Comparison of ENCODE assay signal across 8 cellular contexts in genomic region chr12:8390001-8390797, GRCh38.
DNase-seq lines count a peak whose midpoint lies in the region; TF ChIP-seq lines count a peak whose summit lies in the region.
"Not testable (repeated sequence)": the region's sequence is repeated elsewhere in the genome, so short reads cannot be mapped to it uniquely, and the experiment has no call there.

No MANE protein-coding gene starts in this region.

- H3K4me3 ChIP-seq in WERI-Rb-1 (ENCODE audit: low read depth, low read length), result peak overlapping the region; percentile 52

- DNase-seq in AG08395 (ENCODE audit: low spot score), result peak; percentile 7
- DNase-seq in GM13977 (ENCODE audit: low spot score), result peak; percentile 33
- peak; percentile 33 for DNase-seq in NCI-H146 treated with DMSO at 0.1 percent for 48 hours (lab: John Stamatoyannopoulos, UW; ENCODE audit: unreplicated experiment)
- peak; percentile 79 for DNase-seq in WERI-Rb-1
- peak; percentile 14 for DNase-seq in amniotic epithelial cell (ENCODE audit: low read depth)
- peak; percentile 6 for DNase-seq in germinal center (ENCODE audit: low spot score)
- DNase-seq in mucosa of gallbladder (ENCODE audit: low spot score), result peak; percentile 62
- DNase-seq in stimulated activated CD4-positive, alpha-beta T cell treated with anti-CD3 and anti-CD28 coated beads, Interleukin-4, amount 100 ng/mL, for 4 hours, result peak; percentile 47 to 76

- H3K27me3 ChIP-seq in WERI-Rb-1 (ENCODE audit: insufficient read depth, low read depth, severe bottlenecking), result not testable (repeated sequence)

- peak; percentile 83 for TF ChIP-seq CTCF in GM13977 (IDR thresholded peaks at IDR 0.05; ENCODE audit: extremely low read depth, insufficient read depth, missing control alignments)
- peak; percentile 84 for TF ChIP-seq CTCF in WERI-Rb-1 (IDR thresholded peaks at IDR 0.05; ENCODE audit: low read depth, low read length)

- not testable (repeated sequence) for H3K27ac ChIP-seq in WERI-Rb-1

- not testable (repeated sequence) for H3K9me3 ChIP-seq in WERI-Rb-1 (ENCODE audit: severe bottlenecking)

- in situ Hi-C loops in GM13977 (cut with MboI; ENCODE audit: low pct_unique_long_range_greater_than_20kb, low sequenced_read_pairs, unreplicated experiment), result not testable (repeated sequence)

- H3K36me3 ChIP-seq in WERI-Rb-1, result not testable (repeated sequence)

Comparison
In these comparisons a context has a peak if more than half of its experiments do, and no peak if none do; other contexts are left out.
1. DNase-seq: peak in every context shown above with its lines; median percentile 79 in WERI-Rb-1; 62 in mucosa of gallbladder; 62 in stimulated activated CD4-positive, alpha-beta T cell treated with anti-CD3 and anti-CD28 coated beads, Interleukin-4, amount 100 ng/mL, for 4 hours; 33 in GM13977; 33 in NCI-H146 treated with DMSO at 0.1 percent for 48 hours; 14 in amniotic epithelial cell; 7 in AG08395; 6 in germinal center.